In genomic region chr4:69154021-69154420, GRCh38 we compare ENCODE assay signal across 34 cellular contexts. TPM values are rescaled to one million over a fixed set of nuclear protein-coding genes. Genes with fewer than 3 reads are reported as not detected.
"Had no signal": no experiment of that assay in that cellular context is flagged by ENCODE, and none has a peak within 500 bp of the region (broad histone marks: within the 10 kb centered on the region; RNA-seq: fewer than 3 reads in every experiment).

No MANE protein-coding gene starts in this region.

- H3K9me3 ChIP-seq: MG63 had no signal

- H3K4me3 ChIP-seq: MG63 had no signal

- H3K36me3 ChIP-seq: MG63 had no signal

- DNase-seq: Karpas-422, Kasumi-1, MG63, MM.1S, MV-4-11, NCI-H1048, NCI-H1092, NCI-H1092 treated with DMSO at 0.1 percent for 48 hours, NCI-H1105, NCI-H1417 treated with DMSO at 0.1 percent for 48 hours, NCI-H1436 treated with DMSO at 0.1 percent for 48 hours, NCI-H146, NCI-H1694, NCI-H1694 treated with DMSO at 0.1 percent for 48 hours, NCI-H187, NCI-H187 treated with DMSO at 0.1 percent for 48 hours, NCI-H1930, NCI-H2029, NCI-H2029 treated with DMSO at 0.1 percent for 48 hours, NCI-H2081, NCI-H2081 treated with DMSO at 0.1 percent for 48 hours, NCI-H2107, NCI-H2171, NCI-H2171 treated with DMSO at 0.1 percent for 48 hours, NCI-H2227 treated with DMSO at 0.1 percent for 48 hours, NCI-H226, NCI-H345, NCI-H446, NCI-H446 treated with DMSO at 0.1 percent for 48 hours, NCI-H510A, NCI-H510A treated with DMSO at 0.1 percent for 48 hours, NCI-H524 had no signal

RNA-seq across cellular contexts. Expression of gene UGT2B7, which starts 57.7 kb away (rescaled TPM):
- total RNA-seq: MCF 10A, NCI-H460 had no signal
